Comparison of ENCODE assay signal across 17 cellular contexts in the genomic region with DNA sequence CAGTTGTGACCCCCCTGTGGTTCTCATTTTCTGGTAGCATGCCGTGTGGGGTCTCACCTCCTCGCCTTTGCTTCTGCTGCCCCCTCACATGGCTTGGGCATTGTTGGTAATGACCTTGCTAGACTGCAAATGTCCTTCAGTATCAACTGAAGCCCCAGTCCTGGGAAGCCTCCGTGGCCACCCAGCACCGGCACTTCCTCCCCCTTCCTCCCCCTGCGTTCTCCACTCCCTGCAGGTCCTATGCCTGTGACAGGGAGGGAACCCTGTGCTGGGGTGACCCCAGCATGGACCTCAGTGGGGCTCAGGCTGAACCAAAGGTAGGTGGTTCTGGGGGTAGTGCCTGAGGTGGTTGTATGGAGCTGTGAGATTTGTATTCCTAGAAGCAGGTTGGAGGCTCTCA. TPM values are rescaled to one million over a fixed set of nuclear protein-coding genes. Genes with fewer than 3 reads are reported as not detected.
DNase-seq lines count a peak whose midpoint lies in the region; ATAC-seq and TF ChIP-seq lines count a peak whose summit lies in the region.
"Had no signal": no experiment of that assay in that cellular context is flagged by ENCODE, and none has a peak within 500 bp of the region (broad histone marks: within the 10 kb centered on the region; RNA-seq: fewer than 3 reads in every experiment).

No MANE protein-coding gene starts in this region.

- H3K27me3 ChIP-seq in left ventricle myocardium inferior (ENCODE audit: low read depth) (no peaks in the 10 kb centered on the region), ovary (no peaks in the 10 kb centered on the region), vagina (no peaks in the 10 kb centered on the region), Peyer's patch (no peaks in the 10 kb centered on the region)
- H3K27me3 ChIP-seq: BLaER1 had no signal

- intact Hi-C loops in left ventricle myocardium inferior (cut with micrococcal nuclease) (no loop called here), ovary (cut with DNase I) (no loop called here), vagina (cut with DNase I) (no loop called here)

- H3K4me3 ChIP-seq in left ventricle myocardium inferior (no peak overlapping the region), ovary (no peak overlapping the region), vagina (no peak overlapping the region), Peyer's patch (no peak overlapping the region)
- H3K4me3 ChIP-seq: BLaER1 had no signal

- peaks cover 7% of the 10 kb centered on the region for H3K4me1 Mint-ChIP-seq in activated naive CD8-positive, alpha-beta T cell treated with anti-CD3 and anti-CD28 coated beads, Interleukin-2, amount 10 ng/mL, durations not matched to agents 7 days and 5 days
- H3K4me1 Mint-ChIP-seq in activated naive CD8-positive, alpha-beta T cell treated with anti-CD3 and anti-CD28 coated beads for 36 hours: peaks cover 4% of the 10 kb centered on the region

- TF ChIP-seq POLR2A in ovary (IDR thresholded peaks at IDR 0.05) (no peak), vagina (IDR thresholded peaks at IDR 0.05) (no peak), Peyer's patch (IDR thresholded peaks at IDR 0.05) (no peak)

- H3K4me1 ChIP-seq in left ventricle myocardium inferior: peaks cover 95% of the 10 kb centered on the region
- peaks cover 44% of the 10 kb centered on the region for H3K4me1 ChIP-seq in ovary (ENCODE audit: insufficient read depth)
- peaks cover 73% of the 10 kb centered on the region for H3K4me1 ChIP-seq in vagina
- peaks cover 0 to 32% (median 0%) of the 10 kb centered on the region in 4 donors for H3K4me1 ChIP-seq in Peyer's patch

- H3K36me3 ChIP-seq in left ventricle myocardium inferior (no peaks in the 10 kb centered on the region), ovary (no peaks in the 10 kb centered on the region), vagina (no peaks in the 10 kb centered on the region), Peyer's patch (no peaks in the 10 kb centered on the region)

- no peak overlapping the region for H3K27ac Mint-ChIP-seq in activated naive CD8-positive, alpha-beta T cell treated with anti-CD3 and anti-CD28 coated beads, Interleukin-2, amount 10 ng/mL, durations not matched to agents 7 days and 5 days
- H3K27ac Mint-ChIP-seq in activated naive CD8-positive, alpha-beta T cell treated with anti-CD3 and anti-CD28 coated beads for 36 hours: no peak overlapping the region

- H3K36me3 Mint-ChIP-seq in activated naive CD8-positive, alpha-beta T cell treated with anti-CD3 and anti-CD28 coated beads, Interleukin-2, amount 10 ng/mL, durations not matched to agents 7 days and 5 days: no peaks in the 10 kb centered on the region
- no peaks in the 10 kb centered on the region for H3K36me3 Mint-ChIP-seq in activated naive CD8-positive, alpha-beta T cell treated with anti-CD3 and anti-CD28 coated beads for 36 hours

- DNase-seq in activated naive CD8-positive, alpha-beta T cell treated with anti-CD3 and anti-CD28 coated beads, Interleukin-2, amount 10 ng/mL, durations not matched to agents 7 days and 5 days: peak; percentile 15
- DNase-seq in activated naive CD8-positive, alpha-beta T cell treated with anti-CD3 and anti-CD28 coated beads for 36 hours: no peak
- DNase-seq in left ventricle myocardium inferior: peak; percentile 13
- DNase-seq in ovary: peak in 4 of 5 donors; percentile 27 to 42 (median 33)
- no peak for DNase-seq in vagina (ENCODE audit: extremely low spot score in 2 of 2)
- DNase-seq in Peyer's patch: no peak
- no peak for DNase-seq in activated CD4-positive, alpha-beta T cell treated with anti-CD3 and anti-CD28 coated beads for 1 hour
- DNase-seq: H7, IMR-90, Kasumi-1, NCI-H1930, NCI-H2171 treated with DMSO at 0.1 percent for 48 hours, NCI-H510A had no signal

- TF ChIP-seq CTCF in left ventricle myocardium inferior (IDR thresholded peaks at IDR 0.05; ENCODE audit: borderline replicate concordance) (no peak), ovary (IDR thresholded peaks at IDR 0.05) (no peak), vagina (IDR thresholded peaks at IDR 0.05) (no peak), Peyer's patch (IDR thresholded peaks at IDR 0.05) (no peak)

- H3K27me3 Mint-ChIP-seq in activated naive CD8-positive, alpha-beta T cell treated with anti-CD3 and anti-CD28 coated beads, Interleukin-2, amount 10 ng/mL, durations not matched to agents 7 days and 5 days: no peaks in the 10 kb centered on the region
- no peaks in the 10 kb centered on the region for H3K27me3 Mint-ChIP-seq in activated naive CD8-positive, alpha-beta T cell treated with anti-CD3 and anti-CD28 coated beads for 36 hours

- H3K27ac ChIP-seq in left ventricle myocardium inferior (replicated peaks): peak overlapping the region; percentile 84
- H3K27ac ChIP-seq in ovary: peak overlapping the region in 1 of 2 donors; percentile 95
- H3K27ac ChIP-seq in vagina: peak overlapping the region; percentile 21
- H3K27ac ChIP-seq in Peyer's patch: no peak overlapping the region
- H3K27ac ChIP-seq: 22Rv1, BLaER1 had no signal

- H3K9me3 Mint-ChIP-seq in activated naive CD8-positive, alpha-beta T cell treated with anti-CD3 and anti-CD28 coated beads, Interleukin-2, amount 10 ng/mL, durations not matched to agents 7 days and 5 days: no peaks in the 10 kb centered on the region
- no peaks in the 10 kb centered on the region for H3K9me3 Mint-ChIP-seq in activated naive CD8-positive, alpha-beta T cell treated with anti-CD3 and anti-CD28 coated beads for 36 hours

- 41 to 68% (median 50%) methylated on average over 5 of the region's 5 CpGs for WGBS in ovary, 3 donors

- no peak for TF ChIP-seq EP300 in ovary (IDR thresholded peaks at IDR 0.05)

- POLR2A ChIA-PET in activated naive CD8-positive, alpha-beta T cell treated with anti-CD3 and anti-CD28 coated beads, Interleukin-2, amount 10 ng/mL, durations not matched to agents 7 days and 5 days (lab: Charles Lee): interaction anchor here (0.7 kb wide), 1 partner anchor 51 kb away, joined by 3 read pairs; no protein-coding TSS in a partner anchor

- H3K4me3 Mint-ChIP-seq in activated naive CD8-positive, alpha-beta T cell treated with anti-CD3 and anti-CD28 coated beads, Interleukin-2, amount 10 ng/mL, durations not matched to agents 7 days and 5 days: no peak overlapping the region
- no peak overlapping the region for H3K4me3 Mint-ChIP-seq in activated naive CD8-positive, alpha-beta T cell treated with anti-CD3 and anti-CD28 coated beads for 36 hours

- no peak for ATAC-seq in activated naive CD8-positive, alpha-beta T cell treated with anti-CD3 and anti-CD28 coated beads, Interleukin-2, amount 10 ng/mL, durations not matched to agents 7 days and 5 days (ENCODE audit: low read depth)
- ATAC-seq in HG02798 (IDR thresholded peaks at IDR 0.05; ENCODE audit: poor library complexity, unreplicated experiment): no peak
- ATAC-seq: Panc1 had no signal

- H3K9me3 ChIP-seq in left ventricle myocardium inferior (replicated peaks) (no peaks in the 10 kb centered on the region), ovary (no peaks in the 10 kb centered on the region), vagina (no peaks in the 10 kb centered on the region), Peyer's patch (no peaks in the 10 kb centered on the region)
- H3K9me3 ChIP-seq: BLaER1 had no signal

RNA-seq across cellular contexts. Expression of a gene that starts 5.9 kb away (rescaled TPM):
- 1 to 10 TPM; 6.3 to 8.5 TPM for total RNA-seq in activated naive CD8-positive, alpha-beta T cell treated with anti-CD3 and anti-CD28 coated beads, Interleukin-2, amount 10 ng/mL, durations not matched to agents 7 days and 5 days
- 10 to 100 TPM; 10.6 to 11.8 TPM for total RNA-seq in activated naive CD8-positive, alpha-beta T cell treated with anti-CD3 and anti-CD28 coated beads for 36 hours
- 61.7 TPM for total RNA-seq in left ventricle myocardium inferior
- total RNA-seq in ovary: 100 to 1,000 TPM in 4 of 7 donors, 10 to 100 TPM in 3; 75.8 to 300 (median 135) TPM
- 100 to 1,000 TPM; 117 to 120 TPM for polyA plus RNA-seq in ovary
- total RNA-seq in vagina: 41.5 TPM
- total RNA-seq in Peyer's patch: 10 to 100 TPM in 1 of 4 donors, 1 to 10 TPM in 3; 1.1 to 14.0 (median 8.6) TPM

RNA-seq across cellular contexts. Expression of a gene that starts 57.5 kb away (rescaled TPM):
- total RNA-seq in activated naive CD8-positive, alpha-beta T cell treated with anti-CD3 and anti-CD28 coated beads, Interleukin-2, amount 10 ng/mL, durations not matched to agents 7 days and 5 days: 10 to 100 TPM; 27.4 to 29.1 TPM
- total RNA-seq in activated naive CD8-positive, alpha-beta T cell treated with anti-CD3 and anti-CD28 coated beads for 36 hours: 10 to 100 TPM; 29.1 to 29.3 TPM
- total RNA-seq in left ventricle myocardium inferior: 12.1 TPM
- total RNA-seq in ovary: 10 to 100 TPM in 6 of 7 donors, 1 to 10 TPM in 1; 6.6 to 17.2 (median 13.5) TPM
- 10 to 100 TPM; 12.4 to 17.2 TPM for polyA plus RNA-seq in ovary
- 15.5 TPM for total RNA-seq in vagina
- 10 to 100 TPM in 1 of 4 donors, 1 to 10 TPM in 3; 6.7 to 23.9 (median 7.9) TPM for total RNA-seq in Peyer's patch

Comparison
In these comparisons a context has a peak if more than half of its experiments do, and no peak if none do; other contexts are left out.
1. DNase-seq: peak in activated naive CD8-positive, alpha-beta T cell treated with anti-CD3 and anti-CD28 coated beads, Interleukin-2, amount 10 ng/mL, durations not matched to agents 7 days and 5 days (single experiment), left ventricle myocardium inferior (single experiment) and ovary (4 of 5); none in activated naive CD8-positive, alpha-beta T cell treated with anti-CD3 and anti-CD28 coated beads for 36 hours (single experiment), vagina (0 of 2), Peyer's patch (0 of 3) and activated CD4-positive, alpha-beta T cell treated with anti-CD3 and anti-CD28 coated beads for 1 hour (single experiment).
2. H3K27ac ChIP-seq: peak in left ventricle myocardium inferior (single experiment) and vagina (single experiment); none in Peyer's patch (0 of 4).